29 cellular contexts compared by ENCODE assay signal in genomic region chr10:78277267-78277666, GRCh38.
DNase-seq lines count a peak whose midpoint lies in the region; ATAC-seq, FAIRE-seq and TF ChIP-seq lines count a peak whose summit lies in the region.
"Had no signal": no experiment of that assay in that cellular context is flagged by ENCODE, and none has a peak within 500 bp of the region (broad histone marks: within the 10 kb centered on the region; RNA-seq: fewer than 3 reads in every experiment).

No MANE protein-coding gene starts in this region.

- H2BK120ac ChIP-seq in H1 (replicated peaks; ENCODE audit: low read depth, low read length) = no peak overlapping the region

- WGBS in H1 (ENCODE audit: extremely low coverage in 1 of 2, insufficient coverage in 1 of 2, insufficient read length in 1 of 2, insufficient replicate concordance in 2 of 2, low coverage in 1 of 2, low lambda C conversion rate in 2 of 2, missing lambda C conversion rate in 1 of 2), 2 experiments = 78% methylated on average over 3 of the region's 3 CpGs; no CpG with 5 or more reads in 1 of the 2 experiments

- no peaks in the 10 kb centered on the region for H3K36me3 ChIP-seq in H1 (ENCODE audit: control insufficient read depth in 2 of 4, insufficient read depth in 4 of 4, low read length in 3 of 4)
- no peaks in the 10 kb centered on the region for H3K36me3 ChIP-seq in osteoblast (ENCODE audit: insufficient read depth, low read length)
- H3K36me3 ChIP-seq in brain microvascular endothelial cell (replicated peaks) = no peaks in the 10 kb centered on the region
- H3K36me3 ChIP-seq: ascending aorta, neutrophil, uterus had no signal

- H3K23me2 ChIP-seq in H1 (ENCODE audit: low read depth, low read length) = no peaks in the 10 kb centered on the region

- H4K20me1 ChIP-seq in H1 (replicated peaks in 1 of 2; ENCODE audit: control insufficient read depth in 1 of 2, insufficient read depth in 2 of 2, low read length in 2 of 2) (no peaks in the 10 kb centered on the region), osteoblast (ENCODE audit: insufficient read depth, low read length) (no peaks in the 10 kb centered on the region)

- H3K36me3 Mint-ChIP-seq in activated CD4-positive, alpha-beta memory T cell treated with anti-CD3 and anti-CD28 coated beads for 36 hours = no peaks in the 10 kb centered on the region
- H3K36me3 Mint-ChIP-seq: activated naive CD8-positive, alpha-beta T cell treated with anti-CD3 and anti-CD28 coated beads, Interleukin-2, amount 10 ng/mL, durations not matched to agents 7 days and 5 days; CD8-positive, alpha-beta memory T cell had no signal

- no peak overlapping the region for H3K4ac ChIP-seq in H1 (replicated peaks; ENCODE audit: insufficient read length, low read depth, low read length)

- no peaks in the 10 kb centered on the region for H3K27me3 ChIP-seq in H1 (replicated peaks in 1 of 4; ENCODE audit: control insufficient read depth in 3 of 4, extremely low read depth in 1 of 4, insufficient read depth in 3 of 4, low read length in 3 of 4)
- H3K27me3 ChIP-seq in osteoblast (ENCODE audit: insufficient read depth, low read length) = no peaks in the 10 kb centered on the region
- no peaks in the 10 kb centered on the region for H3K27me3 ChIP-seq in brain microvascular endothelial cell (replicated peaks)
- H3K27me3 ChIP-seq: ascending aorta, neutrophil, testis, uterus had no signal

- no peaks in the 10 kb centered on the region for H3K4me1 Mint-ChIP-seq in activated CD4-positive, alpha-beta memory T cell treated with anti-CD3 and anti-CD28 coated beads for 36 hours (ENCODE audit: low read depth)
- H3K4me1 Mint-ChIP-seq: B cell had no signal

- H3K79me1 ChIP-seq in H1 (ENCODE audit: low read depth, low read length) = no peaks in the 10 kb centered on the region

- H4K91ac ChIP-seq in H1 (replicated peaks; ENCODE audit: insufficient read length, low read length) = no peak overlapping the region

- H2AFZ ChIP-seq in H1 (ENCODE audit: low read length) (peak overlapping the region; percentile 89), osteoblast (ENCODE audit: low read length) (no peak overlapping the region)
- H2AFZ ChIP-seq: GM23248 had no signal

- TF ChIP-seq CTCF in H1 (IDR thresholded peaks at IDR 0.05; ENCODE audit: control extremely low read depth in 1 of 3, insufficient read depth in 1 of 3, low read depth in 1 of 3, low read length in 3 of 3) = no peak
- no peak for TF ChIP-seq CTCF in osteoblast (IDR thresholded peaks at IDR 0.05; ENCODE audit: extremely low read depth, low read depth, low read length)
- TF ChIP-seq CTCF in brain microvascular endothelial cell (IDR thresholded peaks at IDR 0.05; ENCODE audit: low read depth, low read length, missing control alignments) = no peak

- H3K27ac ChIP-seq in H1 (ENCODE audit: low read depth, low read length) = no peak overlapping the region
- no peak overlapping the region for H3K27ac ChIP-seq in osteoblast (ENCODE audit: low read depth, low read length)
- no peak overlapping the region for H3K27ac ChIP-seq in brain microvascular endothelial cell
- H3K27ac ChIP-seq: ascending aorta, GM23248, testis had no signal

- no peaks in the 10 kb centered on the region for H3K9me3 Mint-ChIP-seq in activated CD4-positive, alpha-beta memory T cell treated with anti-CD3 and anti-CD28 coated beads for 36 hours
- H3K9me3 Mint-ChIP-seq: activated naive CD8-positive, alpha-beta T cell treated with anti-CD3 and anti-CD28 coated beads, Interleukin-2, amount 10 ng/mL, durations not matched to agents 7 days and 5 days; CD8-positive, alpha-beta memory T cell; dendritic cell treated with granulocyte-macrophage colony-stimulating factor and Interleukin-4, amounts not matched to agents 40 ng/mL and 50 ng/mL, for 4 days had no signal

- in situ Hi-C loops in brain microvascular endothelial cell (cut with HindIII; ENCODE audit: low pct_ligation_motif_present, low sequenced_read_pairs) = no loop called here

- no peak for DNase-seq in Right ventricle myocardium superior
- DNase-seq in cardiac septum (ENCODE audit: low spot score) = no peak
- no peak for DNase-seq in H1 (ENCODE audit: low read depth in 1 of 2, low spot score in 2 of 2)
- DNase-seq in osteoblast (ENCODE audit: insufficient read length, low spot score, missing footprints) = peak; percentile 73
- no peak for DNase-seq in brain microvascular endothelial cell
- DNase-seq in SKM-1 treated with dmso at 0.1 percent for 144 hours (lab: John Stamatoyannopoulos, UW; ENCODE audit: unreplicated experiment) = no peak
- DNase-seq in kidney tubule cell (ENCODE audit: low spot score) = no peak
- DNase-seq in activated CD4-positive, alpha-beta memory T cell treated with anti-CD3 and anti-CD28 coated beads for 36 hours = no peak
- DNase-seq: activated CD4-positive, alpha-beta T cell treated with anti-CD3 and anti-CD28 coated beads for 1 hour; activated CD8-positive, alpha-beta memory T cell treated with anti-CD3 and anti-CD28 coated beads for 24 hours; activated effector memory CD4-positive, alpha-beta T cell treated with anti-CD3 and anti-CD28 coated beads, Interleukin-2, amount 50 U/mL, for 16 hours; activated naive CD8-positive, alpha-beta T cell treated with anti-CD3 and anti-CD28 coated beads, Interleukin-2, amount 10 ng/mL, durations not matched to agents 7 days and 5 days; activated T-cell treated with anti-CD3 and anti-CD28 coated beads, Interleukin-2, amount 50 U/mL, for 1 hour; CD8-positive, alpha-beta memory T cell; central memory CD4-positive, alpha-beta T cell; DMS153; Kasumi-1; NCI-H1694 treated with DMSO at 0.1 percent for 48 hours; stimulated activated naive CD4-positive, alpha-beta T cell treated with Interleukin-2 at 50 U/mL for 16 hours; T-helper 1 cell had no signal

- H4K5ac ChIP-seq in H1 (ENCODE audit: insufficient read length, low read depth, low read length) = no peak overlapping the region

- H4K8ac ChIP-seq in H1 (ENCODE audit: extremely low read depth, insufficient read depth, low read length) = no peak overlapping the region

- H3K4me2 ChIP-seq in H1 (ENCODE audit: insufficient read depth in 1 of 2, low read depth in 2 of 2, low read length in 2 of 2) (no peak overlapping the region; a peak in 1 of 4 replicates), osteoblast (ENCODE audit: insufficient read depth, low read length) (no peak overlapping the region)

- FAIRE-seq in H1 (lab: Jason Lieb, UNC) = no peak
- FAIRE-seq: HepG2, TTC549 had no signal

- no peak overlapping the region for H2BK20ac ChIP-seq in H1 (ENCODE audit: low read length)

- TF ChIP-seq RAD21 in H1 (IDR thresholded peaks at IDR 0.05 in 1 of 2, conservative IDR thresholded peaks at IDR 0.05 in 1 of 2; ENCODE audit: low read depth in 2 of 2, low read length in 2 of 2) = no peak

- H3K4me1 ChIP-seq in H1 (replicated peaks in 1 of 4; ENCODE audit: control insufficient read depth in 3 of 4, insufficient read depth in 4 of 4, low read length in 3 of 4) (peaks cover 0 to 2% (median 0%) of the 10 kb centered on the region in 4 experiments; a peak in 2 of 7 replicates), osteoblast (ENCODE audit: insufficient read depth, low read length) (no peaks in the 10 kb centered on the region)
- H3K4me1 ChIP-seq: ascending aorta, testis, uterus had no signal

- peaks cover 0 to 3% of the 10 kb centered on the region in 2 experiments; a peak in 1 of 4 replicates for H3K9me3 ChIP-seq in H1 (ENCODE audit: insufficient read depth in 2 of 2, low read depth in 1 of 2, low read length in 1 of 2)
- peaks cover 2% of the 10 kb centered on the region for H3K9me3 ChIP-seq in osteoblast (ENCODE audit: low read depth, low read length)
- H3K9me3 ChIP-seq: ascending aorta, neutrophil, testis, uterus had no signal

- H3K27ac Mint-ChIP-seq in activated CD4-positive, alpha-beta memory T cell treated with anti-CD3 and anti-CD28 coated beads for 36 hours = no peak overlapping the region
- H3K27ac Mint-ChIP-seq: activated naive CD8-positive, alpha-beta T cell treated with anti-CD3 and anti-CD28 coated beads, Interleukin-2, amount 10 ng/mL, durations not matched to agents 7 days and 5 days; B cell; dendritic cell treated with granulocyte-macrophage colony-stimulating factor and Interleukin-4, amounts not matched to agents 40 ng/mL and 50 ng/mL, for 4 days had no signal

- H3K9ac ChIP-seq in H1 (replicated peaks in 1 of 4; ENCODE audit: extremely low read depth in 1 of 4, low read depth in 3 of 4, low read length in 3 of 4) = no peak overlapping the region
- H3K9ac ChIP-seq: GM23248 had no signal

- no peak overlapping the region for H3K14ac ChIP-seq in H1 (ENCODE audit: insufficient read length)

- H3K79me2 ChIP-seq in H1 (ENCODE audit: control insufficient read depth in 1 of 2, insufficient read depth in 2 of 2, low read length in 2 of 2) (no peaks in the 10 kb centered on the region), osteoblast (ENCODE audit: insufficient read depth, low read length) (no peaks in the 10 kb centered on the region)

- TF ChIP-seq POLR2A in H1 (IDR thresholded peaks at IDR 0.05; ENCODE audit: control extremely low read depth in 1 of 2, low read depth in 2 of 2, low read length in 2 of 2) = no peak

- H2BK15ac ChIP-seq in H1 (ENCODE audit: low read length) = 0 out of 2 replicates have a peak overlapping the region, but pooled peaks have one; percentile 77

- H3K56ac ChIP-seq in H1 (replicated peaks; ENCODE audit: insufficient read length, low read depth, low read length) = no peak overlapping the region

- POLR2A ChIA-PET in H1 (lab: Charles Lee; ENCODE audit: partially characterized antibody) = no interaction called here
- POLR2A ChIA-PET in activated CD4-positive, alpha-beta memory T cell treated with anti-CD3 and anti-CD28 coated beads for 36 hours (lab: Charles Lee) = no interaction called here

- 0 out of 2 replicates have a peak overlapping the region, but pooled peaks have one; percentile 43 for H2BK12ac ChIP-seq in H1 (ENCODE audit: low read depth, low read length)

- peak; percentile 16 for ATAC-seq in Right ventricle myocardium superior (ENCODE audit: poor library complexity)
- ATAC-seq: HepG2 had no signal

- no peak overlapping the region for H2BK5ac ChIP-seq in H1 (ENCODE audit: low read depth, low read length)

- no peak overlapping the region for H3K23ac ChIP-seq in H1 (ENCODE audit: insufficient read length)

- no peak overlapping the region for H3K4me3 Mint-ChIP-seq in activated CD4-positive, alpha-beta memory T cell treated with anti-CD3 and anti-CD28 coated beads for 36 hours
- H3K4me3 Mint-ChIP-seq: activated naive CD8-positive, alpha-beta T cell treated with anti-CD3 and anti-CD28 coated beads, Interleukin-2, amount 10 ng/mL, durations not matched to agents 7 days and 5 days; B cell; CD8-positive, alpha-beta memory T cell; dendritic cell treated with granulocyte-macrophage colony-stimulating factor and Interleukin-4, amounts not matched to agents 40 ng/mL and 50 ng/mL, for 4 days had no signal

- peak overlapping the region; percentile 10; the same call in 1 of the 2 replicates for H3K18ac ChIP-seq in H1 (ENCODE audit: extremely low read depth, low read length)

- intact Hi-C loops in Right ventricle myocardium superior (cut with DNase I) = no loop called here
- intact Hi-C loops in cardiac septum (cut with DNase I) = no loop called here
- intact Hi-C loops in activated CD4-positive, alpha-beta memory T cell treated with anti-CD3 and anti-CD28 coated beads for 36 hours (cut with micrococcal nuclease) = no loop called here

- CTCF ChIA-PET in H1 (lab: Charles Lee; ENCODE audit: partially characterized antibody) = interaction anchor here (0.9 to 10.4 kb wide), 4 partner anchors 15 to 379 kb away, joined by 4 to 94 read pairs (median 6); no protein-coding TSS in a partner anchor
- CTCF ChIA-PET in activated CD4-positive, alpha-beta memory T cell treated with anti-CD3 and anti-CD28 coated beads for 36 hours (lab: Charles Lee) = no interaction called here

- H3K27me3 Mint-ChIP-seq in activated CD4-positive, alpha-beta memory T cell treated with anti-CD3 and anti-CD28 coated beads for 36 hours = peaks cover 7% of the 10 kb centered on the region

- H2AK5ac ChIP-seq in H1 (ENCODE audit: low read depth, low read length) = no peak overlapping the region

- H3K4me3 ChIP-seq in H1 (ENCODE audit: extremely low read depth in 1 of 4, insufficient read depth in 2 of 4, low read depth in 3 of 4, low read length in 4 of 4) = no peak overlapping the region
- no peak overlapping the region for H3K4me3 ChIP-seq in osteoblast (ENCODE audit: insufficient read depth, low read length)
- no peak overlapping the region for H3K4me3 ChIP-seq in brain microvascular endothelial cell (ENCODE audit: low read depth, low read length)
- H3K4me3 ChIP-seq: ascending aorta, GM23248, testis, uterus had no signal

- TF ChIP-seq EP300 in H1 (IDR thresholded peaks at IDR 0.05; ENCODE audit: borderline replicate concordance in 1 of 2, low read depth in 2 of 2, low read length in 2 of 2) = no peak
